Comparison of ENCODE assay signal across 8 cellular contexts in the genomic region with DNA sequence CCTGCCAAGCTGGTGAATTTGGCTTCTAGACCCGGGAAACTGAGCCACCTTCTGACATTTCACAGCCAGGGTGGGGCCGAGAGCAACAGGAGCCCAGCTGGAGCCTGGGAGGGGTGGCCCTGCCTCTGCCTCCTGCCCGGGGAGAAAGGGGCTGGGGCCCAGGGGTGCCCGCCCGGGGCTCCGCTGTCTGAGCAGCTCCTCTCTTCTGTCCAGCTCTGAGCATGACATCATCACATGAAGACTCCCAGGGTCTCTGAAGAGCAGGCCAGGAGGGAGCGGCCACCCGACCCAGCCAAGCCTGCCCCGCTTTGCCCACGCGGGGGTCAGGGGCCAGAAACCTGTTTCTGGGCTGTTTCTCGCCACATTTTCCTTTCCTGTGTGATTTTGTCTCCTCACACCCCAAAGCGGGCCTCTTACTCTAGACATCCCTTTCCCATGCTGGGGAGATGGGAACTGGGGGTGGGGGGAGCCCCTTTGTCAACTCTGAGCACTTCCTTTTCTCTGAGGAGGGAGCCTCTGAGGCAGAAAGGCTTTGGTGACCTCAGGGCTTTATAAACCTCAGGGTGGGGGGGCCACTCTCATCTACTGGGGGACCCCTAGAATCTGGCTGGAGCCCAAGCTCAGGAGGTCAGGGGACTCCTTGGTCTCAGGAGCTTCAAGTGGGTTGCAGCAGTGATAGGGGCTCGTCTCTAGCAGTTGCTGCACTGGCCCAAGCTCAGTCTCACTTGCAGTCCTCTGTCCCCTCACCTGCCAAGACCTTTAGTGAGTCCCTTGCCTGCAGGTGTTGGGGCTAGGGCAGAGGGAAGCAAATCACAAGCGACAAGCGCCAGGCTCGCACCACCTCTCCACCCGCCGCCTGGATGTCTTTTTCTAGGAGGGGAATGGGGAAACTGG. TPM values are rescaled to one million over a fixed set of nuclear protein-coding genes. Genes with fewer than 3 reads are reported as not detected.
DNase-seq lines count a peak whose midpoint lies in the region; ATAC-seq, FAIRE-seq and TF ChIP-seq lines count a peak whose summit lies in the region.

No MANE protein-coding gene starts in this region.

- ATAC-seq in GM21576 (IDR thresholded peaks at IDR 0.05; ENCODE audit: unreplicated experiment): peak; percentile 3

- peak overlapping the region; percentile 67 for H3K4me2 ChIP-seq in OCI-LY3 (ENCODE audit: low read length)

- TF ChIP-seq POLR2A in esophagus muscularis mucosa (IDR thresholded peaks at IDR 0.05; ENCODE audit: low read depth): no peak

- 68% methylated on average over 14 of the region's 19 CpGs for WGBS in esophagus muscularis mucosa

- H3K27ac ChIP-seq in OCI-LY3 (ENCODE audit: low read length) (peak overlapping the region; percentile 94), esophagus muscularis mucosa (replicated peaks in 1 of 4) (peak overlapping the region; percentile 42 to 62 (median 50))

- H3K79me2 ChIP-seq in OCI-LY3 (ENCODE audit: low read length): peaks cover 36% of the 10 kb centered on the region

- FAIRE-seq in HTR-8/SVneo (lab: Jason Lieb, UNC): no peak

- no peak overlapping the region for H2AFZ ChIP-seq in OCI-LY3 (ENCODE audit: low read depth, low read length)

- no peaks in the 10 kb centered on the region for H3K9me3 ChIP-seq in OCI-LY3 (ENCODE audit: insufficient read depth, low read length)
- no peaks in the 10 kb centered on the region for H3K9me3 ChIP-seq in esophagus muscularis mucosa

- H3K36me3 ChIP-seq in OCI-LY3 (replicated peaks; ENCODE audit: low read depth, low read length) (peaks cover 18% of the 10 kb centered on the region), esophagus muscularis mucosa (peaks cover 0 to 35% (median 23%) of the 10 kb centered on the region in 4 donors)

- H3K4me3 ChIP-seq in OCI-LY3 (ENCODE audit: low read length): peak overlapping the region; percentile 51
- peak overlapping the region; percentile 20 to 55 (median 34) for H3K4me3 ChIP-seq in esophagus muscularis mucosa

- intact Hi-C loops in esophagus muscularis mucosa (cut with DNase I): loop anchor here (5.0 kb wide), 1 partner anchor 35 kb away; no protein-coding TSS in a partner anchor

- peak; percentile 55 for DNase-seq in D341Med (ENCODE audit: low spot score)
- DNase-seq in esophagus muscularis mucosa (ENCODE audit: extremely low spot score): no peak
- peak; percentile 57 for DNase-seq in stimulated activated CD4-positive, alpha-beta T cell treated with anti-CD3 and anti-CD28 coated beads, Interleukin-2, amount 100 ng/mL, for 4 hours (ENCODE audit: low read depth)
- no peak for DNase-seq in dermis blood vessel endothelial cell
- DNase-seq in HTR-8/SVneo (ENCODE audit: insufficient read length, low spot score): no peak
- no peak for DNase-seq in NCI-H1694 treated with DMSO at 0.1 percent for 48 hours (lab: John Stamatoyannopoulos, UW)

- peaks cover 11% of the 10 kb centered on the region; the same call in 1 of the 2 replicates for H4K20me1 ChIP-seq in OCI-LY3 (ENCODE audit: insufficient read depth, low read length)

- H3K27me3 ChIP-seq in OCI-LY3 (ENCODE audit: low read depth, low read length) (no peaks in the 10 kb centered on the region), esophagus muscularis mucosa (no peaks in the 10 kb centered on the region)

- TF ChIP-seq EP300 in esophagus muscularis mucosa (IDR thresholded peaks at IDR 0.05): no peak

- peaks cover 84% of the 10 kb centered on the region for H3K4me1 ChIP-seq in OCI-LY3 (ENCODE audit: low read length)
- peaks cover 47 to 66% (median 59%) of the 10 kb centered on the region in 4 donors for H3K4me1 ChIP-seq in esophagus muscularis mucosa

- TF ChIP-seq CTCF in OCI-LY3 (IDR thresholded peaks at IDR 0.05; ENCODE audit: low read depth, low read length) (no peak), esophagus muscularis mucosa (IDR thresholded peaks at IDR 0.05) (no peak)

- H3K9ac ChIP-seq in OCI-LY3 (ENCODE audit: low read length): peak overlapping the region; percentile 78

RNA-seq across cellular contexts. Expression of a gene that starts 7.6 kb away (rescaled TPM):
- 10 to 100 TPM in 3 of 4 donors, 1 to 10 TPM in 1; 9.1 to 16.2 (median 12.4) TPM for total RNA-seq in esophagus muscularis mucosa
- 3.2 and 10.4 TPM in 2 replicates for total RNA-seq in dermis blood vessel endothelial cell

RNA-seq across cellular contexts. Expression of a gene that starts 32.5 kb away (rescaled TPM):
- total RNA-seq in esophagus muscularis mucosa (1 to 10 TPM; 2.1 to 8.1 (median 4.8) TPM), dermis blood vessel endothelial cell (0.34 and 0.74 TPM in 2 replicates)

RNA-seq across cellular contexts. Expression of a gene that starts 35.3 kb away (rescaled TPM):
- total RNA-seq in esophagus muscularis mucosa (1 to 10 TPM; 1.7 to 2.6 (median 2.1) TPM), dermis blood vessel endothelial cell (8.5 and 13.8 TPM in 2 replicates)

Comparison
In these comparisons a context has a peak if more than half of its experiments do, and no peak if none do; other contexts are left out.
1. DNase-seq: peak in D341Med (single experiment) and stimulated activated CD4-positive, alpha-beta T cell treated with anti-CD3 and anti-CD28 coated beads, Interleukin-2, amount 100 ng/mL, for 4 hours (single experiment); none in esophagus muscularis mucosa (single experiment), dermis blood vessel endothelial cell (single experiment), HTR-8/SVneo (single experiment) and NCI-H1694 treated with DMSO at 0.1 percent for 48 hours (single experiment).